24 cellular contexts compared by ENCODE assay signal in genomic region chr13:27808866-27809546, GRCh38. TPM values are rescaled to one million over a fixed set of nuclear protein-coding genes. Genes with fewer than 3 reads are reported as not detected.
"Had no signal": no experiment of that assay in that cellular context is flagged by ENCODE, and none has a peak within 500 bp of the region (broad histone marks: within the 10 kb centered on the region; RNA-seq: fewer than 3 reads in every experiment).

No MANE protein-coding gene starts in this region.

- H3K27ac Mint-ChIP-seq: activated B cell treated with CpG ODN at 0.5 μM for 24 hours; activated CD8-positive, alpha-beta T cell treated with anti-CD3 and anti-CD28 coated beads, Interleukin-2, amount 10 ng/mL, durations not matched to agents 7 days and 5 days; activated naive CD8-positive, alpha-beta T cell treated with anti-CD3 and anti-CD28 coated beads for 36 hours; activated T-cell treated with anti-CD3 and anti-CD28 coated beads, Interleukin-2, amount 50 U/mL, for 72 hours; brain; memory B cell; natural killer cell; stimulated activated naive CD8-positive, alpha-beta T cell treated with anti-CD3 and anti-CD28 coated beads, Interleukin-15, amount 100 ng/mL, for 72 hours had no signal

- H3K36me3 ChIP-seq: gastroesophageal sphincter, neutrophil, upper lobe of left lung had no signal

- H3K4me1 Mint-ChIP-seq: activated B cell treated with CpG ODN at 0.5 μM for 24 hours; activated naive CD8-positive, alpha-beta T cell treated with anti-CD3 and anti-CD28 coated beads for 36 hours; brain; memory B cell; natural killer cell; stimulated activated naive CD8-positive, alpha-beta T cell treated with anti-CD3 and anti-CD28 coated beads, Interleukin-15, amount 100 ng/mL, for 72 hours had no signal

- H3K9me3 ChIP-seq: gastroesophageal sphincter, neutrophil, testis, upper lobe of left lung had no signal

- H3K4me3 ChIP-seq: gastroesophageal sphincter, testis, upper lobe of left lung had no signal

- H3K4me1 ChIP-seq: gastroesophageal sphincter, parathyroid adenoma, testis, upper lobe of left lung had no signal

- H3K4me3 Mint-ChIP-seq: activated B cell treated with CpG ODN at 0.5 μM for 24 hours; activated CD8-positive, alpha-beta T cell treated with anti-CD3 and anti-CD28 coated beads, Interleukin-2, amount 10 ng/mL, durations not matched to agents 7 days and 5 days; activated naive CD8-positive, alpha-beta T cell treated with anti-CD3 and anti-CD28 coated beads for 36 hours; activated T-cell treated with anti-CD3 and anti-CD28 coated beads, Interleukin-2, amount 50 U/mL, for 72 hours; brain; memory B cell; natural killer cell; stimulated activated naive CD8-positive, alpha-beta T cell treated with anti-CD3 and anti-CD28 coated beads, Interleukin-15, amount 100 ng/mL, for 72 hours had no signal

- H3K9me3 Mint-ChIP-seq: activated B cell treated with CpG ODN at 0.5 μM for 24 hours; activated naive CD8-positive, alpha-beta T cell treated with anti-CD3 and anti-CD28 coated beads for 36 hours; activated T-cell treated with anti-CD3 and anti-CD28 coated beads, Interleukin-2, amount 50 U/mL, for 72 hours; brain; memory B cell; natural killer cell; stimulated activated naive CD8-positive, alpha-beta T cell treated with anti-CD3 and anti-CD28 coated beads, Interleukin-15, amount 100 ng/mL, for 72 hours had no signal

- H3K27ac ChIP-seq: gastroesophageal sphincter, neutrophil, parathyroid adenoma, testis, upper lobe of left lung had no signal

- DNase-seq: activated B cell treated with CpG ODN at 0.5 μM for 24 hours; activated CD4-positive, alpha-beta T cell treated with anti-CD3 and anti-CD28 coated beads for 48 hours; activated CD8-positive, alpha-beta memory T cell treated with anti-CD3 and anti-CD28 coated beads, Interleukin-2, amount 50 U/mL, for 4 hours; activated CD8-positive, alpha-beta T cell treated with anti-CD3 and anti-CD28 coated beads, Interleukin-2, amount 10 ng/mL, durations not matched to agents 7 days and 5 days; activated naive CD8-positive, alpha-beta T cell treated with anti-CD3 and anti-CD28 coated beads for 36 hours; activated T-cell treated with anti-CD3 and anti-CD28 coated beads, Interleukin-2, amount 50 U/mL, for 72 hours; amygdala; cerebellar nuclear complex; effector CD8-positive, alpha-beta T cell; natural killer cell; stimulated activated CD4-positive, alpha-beta T cell treated with anti-CD3 and anti-CD28 coated beads, Interleukin-1b, Interleukin-23, amount 100 ng/mL, for 48 hours; stimulated activated naive CD8-positive, alpha-beta T cell treated with anti-CD3 and anti-CD28 coated beads, Interleukin-15, amount 100 ng/mL, for 72 hours; T-helper 2 cell; testis; upper lobe of left lung had no signal

- H3K27me3 ChIP-seq: testis, upper lobe of left lung had no signal

- H3K36me3 Mint-ChIP-seq: activated naive CD8-positive, alpha-beta T cell treated with anti-CD3 and anti-CD28 coated beads for 36 hours; brain; memory B cell; natural killer cell had no signal

- FAIRE-seq: endothelial cell of umbilical vein, islet of Langerhans had no signal

RNA-seq across cellular contexts. Expression of gene GSX1, which starts 16.7 kb away (rescaled TPM):
- total RNA-seq: activated B cell treated with CpG ODN at 0.5 μM for 24 hours; activated CD8-positive, alpha-beta T cell treated with anti-CD3 and anti-CD28 coated beads, Interleukin-2, amount 10 ng/mL, durations not matched to agents 7 days and 5 days; activated naive CD8-positive, alpha-beta T cell treated with anti-CD3 and anti-CD28 coated beads for 36 hours; activated T-cell treated with anti-CD3 and anti-CD28 coated beads, Interleukin-2, amount 50 U/mL, for 72 hours; endothelial cell of umbilical vein; fibroblast of lung; gastroesophageal sphincter; left lobe of liver; natural killer cell; testis; upper lobe of left lung had no signal
- polyA plus RNA-seq: endothelial cell of umbilical vein, fibroblast of lung had no signal
